8 cellular contexts compared by ENCODE assay signal in the genomic region with DNA sequence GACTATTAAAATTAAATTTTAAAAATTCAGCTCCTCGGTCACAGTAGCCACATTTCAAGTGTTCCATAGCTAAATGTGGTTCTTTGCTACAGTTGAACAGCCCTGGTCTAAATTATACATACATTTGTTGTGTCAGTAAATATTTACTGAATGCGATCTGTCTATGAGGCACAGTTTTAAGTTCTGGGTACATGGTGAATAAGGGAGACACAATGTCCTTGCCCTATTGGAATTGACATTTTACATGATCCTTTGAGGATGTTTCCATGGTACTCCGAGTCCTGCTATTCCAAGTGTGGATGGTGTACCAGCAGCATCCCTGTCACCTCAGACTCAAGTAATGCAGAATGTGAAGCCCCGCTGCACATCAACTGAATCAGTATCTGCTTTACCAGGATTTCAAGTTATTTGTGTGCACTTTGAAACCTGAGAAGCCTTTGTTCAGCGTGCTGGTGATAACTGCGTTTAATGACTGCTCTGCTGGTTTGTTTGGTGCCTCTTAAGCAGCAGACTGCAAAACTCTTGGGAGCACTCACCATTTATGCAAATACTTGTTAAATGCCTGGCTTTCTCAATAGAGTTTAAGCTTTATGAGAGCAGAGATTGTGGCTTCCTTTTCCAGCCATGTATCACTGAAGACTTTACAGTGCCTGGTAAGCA. TPM values are rescaled to one million over a fixed set of nuclear protein-coding genes. Genes with fewer than 3 reads are reported as not detected.
DNase-seq lines count a peak whose midpoint lies in the region; ATAC-seq and TF ChIP-seq lines count a peak whose summit lies in the region.

No MANE protein-coding gene starts in this region.

- H3K9me3 Mint-ChIP-seq in CD4-positive, CD25-positive, alpha-beta regulatory T cell: no peaks in the 10 kb centered on the region
- peaks cover 6% of the 10 kb centered on the region for H3K9me3 Mint-ChIP-seq in activated CD4-positive, alpha-beta memory T cell treated with anti-CD3 and anti-CD28 coated beads for 36 hours

- DNase-seq in CD4-positive, CD25-positive, alpha-beta regulatory T cell: peak in 1 of 3 donors; percentile 8
- peak; percentile 34 for DNase-seq in HuH-7 (ENCODE audit: low spot score)
- DNase-seq in activated CD4-positive, alpha-beta memory T cell treated with anti-CD3 and anti-CD28 coated beads for 36 hours: no peak
- DNase-seq in kidney epithelial cell (ENCODE audit: low read depth): peak; percentile 35
- DNase-seq in iPS-NIHi7 (ENCODE audit: extremely low spot score): no peak
- no peak for DNase-seq in AG20443 (ENCODE audit: low spot score)
- DNase-seq in activated CD4-positive, alpha-beta T cell treated with anti-CD3 and anti-CD28 coated beads for 4 hours: no peak

- H3K4me1 Mint-ChIP-seq in CD4-positive, CD25-positive, alpha-beta regulatory T cell: peaks cover 5 to 57% (median 32%) of the 10 kb centered on the region in 4 donors
- H3K4me1 Mint-ChIP-seq in activated CD4-positive, alpha-beta memory T cell treated with anti-CD3 and anti-CD28 coated beads for 36 hours (ENCODE audit: low read depth): peaks cover 21% of the 10 kb centered on the region

- H3K27me3 Mint-ChIP-seq in CD4-positive, CD25-positive, alpha-beta regulatory T cell: no peaks in the 10 kb centered on the region
- peaks cover 15% of the 10 kb centered on the region for H3K27me3 Mint-ChIP-seq in activated CD4-positive, alpha-beta memory T cell treated with anti-CD3 and anti-CD28 coated beads for 36 hours

- no peaks in the 10 kb centered on the region for H3K36me3 ChIP-seq in CD4-positive, CD25-positive, alpha-beta regulatory T cell (ENCODE audit: control insufficient read depth, insufficient read depth, low read length)
- H3K36me3 ChIP-seq in kidney epithelial cell (ENCODE audit: control insufficient read depth, insufficient read depth, low read length): no peaks in the 10 kb centered on the region

- peaks cover 3% of the 10 kb centered on the region for H3K36me3 Mint-ChIP-seq in CD4-positive, CD25-positive, alpha-beta regulatory T cell
- peaks cover 4% of the 10 kb centered on the region for H3K36me3 Mint-ChIP-seq in activated CD4-positive, alpha-beta memory T cell treated with anti-CD3 and anti-CD28 coated beads for 36 hours

- no peak for ATAC-seq in CD4-positive, CD25-positive, alpha-beta regulatory T cell (ENCODE audit: low read depth in 2 of 2)
- ATAC-seq in HG03342 (IDR thresholded peaks at IDR 0.05; ENCODE audit: unreplicated experiment): no peak

- H3K4me3 Mint-ChIP-seq in CD4-positive, CD25-positive, alpha-beta regulatory T cell: peak overlapping the region; percentile 82 to 90 (median 86)
- peak overlapping the region; percentile 6 for H3K4me3 Mint-ChIP-seq in activated CD4-positive, alpha-beta memory T cell treated with anti-CD3 and anti-CD28 coated beads for 36 hours

- H3K4me1 ChIP-seq in CD4-positive, CD25-positive, alpha-beta regulatory T cell (ENCODE audit: control insufficient read depth, insufficient read depth, low read length, poor library complexity, severe bottlenecking): peaks cover 22% of the 10 kb centered on the region

- TF ChIP-seq CTCF in kidney epithelial cell (IDR thresholded peaks at IDR 0.05; ENCODE audit: insufficient read depth, low read length, poor library complexity, severe bottlenecking): no peak

- no peaks in the 10 kb centered on the region for H3K9me3 ChIP-seq in CD4-positive, CD25-positive, alpha-beta regulatory T cell (ENCODE audit: control insufficient read depth in 2 of 2, low read length in 2 of 2)

- CTCF ChIA-PET in activated CD4-positive, alpha-beta memory T cell treated with anti-CD3 and anti-CD28 coated beads for 36 hours (lab: Charles Lee): interaction anchor here (1.1 kb wide), 2 partner anchors 174 to 197 kb away, joined by 3 to 5 read pairs; no protein-coding TSS in a partner anchor

- peak overlapping the region; percentile 81 for H3K4me3 ChIP-seq in CD4-positive, CD25-positive, alpha-beta regulatory T cell (ENCODE audit: low read depth, low read length)
- peak overlapping the region; percentile 84 for H3K4me3 ChIP-seq in kidney epithelial cell (ENCODE audit: low read depth, low read length)

- intact Hi-C loops in activated CD4-positive, alpha-beta memory T cell treated with anti-CD3 and anti-CD28 coated beads for 36 hours (cut with micrococcal nuclease): loop anchor here (1.0 to 5.0 kb wide), 3 partner anchors 34 to 389 kb away; partner anchors contain the start of genes INO80C and RMP24

- peak overlapping the region in 2 of 3 donors; percentile 7 to 36 for H3K27ac Mint-ChIP-seq in CD4-positive, CD25-positive, alpha-beta regulatory T cell
- no peak overlapping the region for H3K27ac Mint-ChIP-seq in activated CD4-positive, alpha-beta memory T cell treated with anti-CD3 and anti-CD28 coated beads for 36 hours

- POLR2A ChIA-PET in activated CD4-positive, alpha-beta memory T cell treated with anti-CD3 and anti-CD28 coated beads for 36 hours (lab: Charles Lee): interaction anchor here (1.0 to 1.9 kb wide), 4 partner anchors 34 to 238 kb away, joined by 3 to 7 read pairs (median 4); partner anchors contain the start of gene INO80C

- H3K27me3 ChIP-seq in CD4-positive, CD25-positive, alpha-beta regulatory T cell (ENCODE audit: control insufficient read depth, insufficient read depth, low read length): no peaks in the 10 kb centered on the region
- no peaks in the 10 kb centered on the region for H3K27me3 ChIP-seq in kidney epithelial cell (ENCODE audit: control insufficient read depth, insufficient read depth, low read length)

- H3K27ac ChIP-seq in CD4-positive, CD25-positive, alpha-beta regulatory T cell (ENCODE audit: insufficient read depth, low read length, poor library complexity, severe bottlenecking): no peak overlapping the region

RNA-seq across cellular contexts. Expression of gene GALNT1, which starts 1.5 kb away (rescaled TPM):
- 22.7 TPM for total RNA-seq in CD4-positive, CD25-positive, alpha-beta regulatory T cell
- polyA plus RNA-seq in CD4-positive, CD25-positive, alpha-beta regulatory T cell: 10 to 100 TPM; 18.8 to 49.6 (median 29.2) TPM
- 10 to 100 TPM; 37.2 to 38.2 TPM for total RNA-seq in activated CD4-positive, alpha-beta memory T cell treated with anti-CD3 and anti-CD28 coated beads for 36 hours
- 47.5 and 53.2 TPM in 2 replicates for total RNA-seq in kidney epithelial cell

Comparison
In these comparisons a context has a peak if more than half of its experiments do, and no peak if none do; other contexts are left out.
1. DNase-seq: peak in HuH-7 (single experiment) and kidney epithelial cell (single experiment); none in activated CD4-positive, alpha-beta memory T cell treated with anti-CD3 and anti-CD28 coated beads for 36 hours (single experiment), iPS-NIHi7 (single experiment), AG20443 (single experiment) and activated CD4-positive, alpha-beta T cell treated with anti-CD3 and anti-CD28 coated beads for 4 hours (0 of 2).